In the genomic region with DNA sequence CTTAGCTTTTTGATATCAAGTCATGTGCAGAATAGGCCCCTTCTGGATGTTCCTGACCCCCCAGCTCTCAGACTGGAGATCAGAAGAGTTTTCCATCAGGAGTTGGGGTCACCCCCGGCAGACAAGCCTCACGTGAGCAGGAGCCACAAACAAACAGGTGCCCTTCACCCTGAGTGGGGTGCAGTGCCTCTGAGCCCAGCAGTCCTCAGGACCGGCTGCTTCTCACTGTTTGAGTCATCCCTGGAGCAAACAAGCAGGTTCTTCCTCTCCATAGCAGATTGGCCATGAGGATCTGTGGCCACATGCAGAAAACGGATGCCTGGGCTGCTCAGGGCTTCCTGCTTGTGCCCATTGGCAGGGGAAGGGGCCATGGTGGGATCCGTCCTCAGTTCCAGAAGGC, we compare ENCODE assay signal across 19 cellular contexts. TPM values are rescaled to one million over a fixed set of nuclear protein-coding genes. Genes with fewer than 3 reads are reported as not detected.
DNase-seq lines count a peak whose midpoint lies in the region; ATAC-seq and TF ChIP-seq lines count a peak whose summit lies in the region.
"Had no signal": no experiment of that assay in that cellular context is flagged by ENCODE, and none has a peak within 500 bp of the region (broad histone marks: within the 10 kb centered on the region; RNA-seq: fewer than 3 reads in every experiment).

No MANE protein-coding gene starts in this region.

- no peaks in the 10 kb centered on the region for H3K4me1 Mint-ChIP-seq in natural killer cell treated with Interleukin-12 subunit alpha and Interleukin-12 subunit beta and Interleukin-15 and Interleukin-18, amount 100 ng/mL, for 72 hours (ENCODE audit: low read depth in 2 of 2)
- H3K4me1 Mint-ChIP-seq in natural killer cell, result no peaks in the 10 kb centered on the region

- no peaks in the 10 kb centered on the region for H3K27me3 Mint-ChIP-seq in natural killer cell treated with Interleukin-12 subunit alpha and Interleukin-12 subunit beta and Interleukin-15 and Interleukin-18, amount 100 ng/mL, for 72 hours
- no peaks in the 10 kb centered on the region for H3K27me3 Mint-ChIP-seq in natural killer cell (ENCODE audit: low read depth in 2 of 2)

- in situ Hi-C loops in brain microvascular endothelial cell (cut with HindIII; ENCODE audit: low pct_ligation_motif_present, low sequenced_read_pairs), result no loop called here

- ATAC-seq in natural killer cell treated with Interleukin-12 subunit alpha and Interleukin-12 subunit beta and Interleukin-15 and Interleukin-18, amount 100 ng/mL, for 72 hours, result no peak
- ATAC-seq in natural killer cell (no peak), esophagus mucosa (peak; percentile 32), HG03097 (IDR thresholded peaks at IDR 0.05; ENCODE audit: low FRiP score, unreplicated experiment) (no peak)
- ATAC-seq: CD8-positive, alpha-beta T cell had no signal

- H3K4me3 Mint-ChIP-seq in natural killer cell treated with Interleukin-12 subunit alpha and Interleukin-12 subunit beta and Interleukin-15 and Interleukin-18, amount 100 ng/mL, for 72 hours, result no peak overlapping the region
- H3K4me3 Mint-ChIP-seq in natural killer cell, result no peak overlapping the region
- H3K4me3 Mint-ChIP-seq: CD8-positive, alpha-beta T cell had no signal

- H3K36me3 ChIP-seq in adipocyte (ENCODE audit: control insufficient read depth, insufficient read depth, low read length, severe bottlenecking) (peaks cover 30% of the 10 kb centered on the region), brain microvascular endothelial cell (replicated peaks) (peaks cover 56% of the 10 kb centered on the region)

- no peak overlapping the region for H3K27ac Mint-ChIP-seq in natural killer cell treated with Interleukin-12 subunit alpha and Interleukin-12 subunit beta and Interleukin-15 and Interleukin-18, amount 100 ng/mL, for 72 hours
- H3K27ac Mint-ChIP-seq in natural killer cell, result no peak overlapping the region
- H3K27ac Mint-ChIP-seq: CD8-positive, alpha-beta T cell had no signal

- H3K27me3 ChIP-seq in adipocyte (replicated peaks; ENCODE audit: control insufficient read depth, insufficient read depth, low read length), result no peaks in the 10 kb centered on the region
- no peaks in the 10 kb centered on the region for H3K27me3 ChIP-seq in brain microvascular endothelial cell (replicated peaks)
- H3K27me3 ChIP-seq: BLaER1 treated with 17β-estradiol and CSF1 and Interleukin-3, amounts not matched to agents 10 nM and 100 nM had no signal

- TF ChIP-seq CTCF in natural killer cell (IDR thresholded peaks at IDR 0.05) (no peak), brain microvascular endothelial cell (IDR thresholded peaks at IDR 0.05; ENCODE audit: low read depth, low read length, missing control alignments) (no peak)

- H3K9ac ChIP-seq in adipocyte (ENCODE audit: low read length), result peak overlapping the region; percentile 25
- H3K9ac ChIP-seq: GM23248 had no signal

- intact Hi-C loops in natural killer cell (cut with micrococcal nuclease), result no loop called here

- H3K9me3 Mint-ChIP-seq in natural killer cell treated with Interleukin-12 subunit alpha and Interleukin-12 subunit beta and Interleukin-15 and Interleukin-18, amount 100 ng/mL, for 72 hours, result no peaks in the 10 kb centered on the region
- H3K9me3 Mint-ChIP-seq in natural killer cell, result no peaks in the 10 kb centered on the region
- H3K9me3 Mint-ChIP-seq: CD8-positive, alpha-beta T cell had no signal

- H3K4me3 ChIP-seq in adipocyte (ENCODE audit: low read length) (no peak overlapping the region), brain microvascular endothelial cell (ENCODE audit: low read depth, low read length) (no peak overlapping the region)
- H3K4me3 ChIP-seq: A549; BLaER1 treated with 17β-estradiol and CSF1 and Interleukin-3, amounts not matched to agents 10 nM and 100 nM; GM23248; HAP-1 had no signal

- H3K9me3 ChIP-seq in adipocyte (ENCODE audit: control insufficient read depth, low read length), result no peaks in the 10 kb centered on the region
- H3K9me3 ChIP-seq: A549; BLaER1 treated with 17β-estradiol and CSF1 and Interleukin-3, amounts not matched to agents 10 nM and 100 nM; HAP-1 had no signal

- no peaks in the 10 kb centered on the region for H3K36me3 Mint-ChIP-seq in natural killer cell treated with Interleukin-12 subunit alpha and Interleukin-12 subunit beta and Interleukin-15 and Interleukin-18, amount 100 ng/mL, for 72 hours
- H3K36me3 Mint-ChIP-seq in natural killer cell, result no peaks in the 10 kb centered on the region

- peaks cover 28% of the 10 kb centered on the region for H3K4me1 ChIP-seq in adipocyte (ENCODE audit: control insufficient read depth, insufficient read depth, low read length)
- H3K4me1 ChIP-seq: A549, HAP-1 had no signal

- DNase-seq in natural killer cell treated with Interleukin-12 subunit alpha and Interleukin-12 subunit beta and Interleukin-15 and Interleukin-18, amount 100 ng/mL, for 72 hours (ENCODE audit: low spot score), result peak; percentile 37
- DNase-seq in natural killer cell, result no peak
- DNase-seq in adipocyte (ENCODE audit: low read depth), result no peak
- peak; percentile 68 for DNase-seq in ureter (ENCODE audit: low spot score)
- DNase-seq in anterior cingulate cortex (lab: John Stamatoyannopoulos, UW), result no peak
- DNase-seq in brain microvascular endothelial cell, result no peak
- DNase-seq: Calu3; CD8-positive, alpha-beta T cell; GM23248; NCI-H1092 treated with DMSO at 0.1 percent for 48 hours; NCI-H1694; NCI-H2081 treated with DMSO at 0.1 percent for 48 hours; NCI-H774; RPMI8226 had no signal

- H3K27ac ChIP-seq in brain microvascular endothelial cell, result no peak overlapping the region
- H3K27ac ChIP-seq: A549; BLaER1 treated with 17β-estradiol and CSF1 and Interleukin-3, amounts not matched to agents 10 nM and 100 nM; GM23248 had no signal

RNA-seq across cellular contexts. Expression of a gene that starts 47.0 kb away (rescaled TPM):
- 10 to 100 TPM; 17.5 to 34.4 TPM for total RNA-seq in natural killer cell treated with Interleukin-12 subunit alpha and Interleukin-12 subunit beta and Interleukin-15 and Interleukin-18, amount 100 ng/mL, for 72 hours
- total RNA-seq in natural killer cell (10 to 100 TPM; 17.4 to 24.6 (median 20.7) TPM), esophagus mucosa (13.5 TPM), ureter (30.4 TPM)

RNA-seq across cellular contexts. Expression of a gene that starts 47.1 kb away (rescaled TPM):
- 1,000 to 10,000 TPM in 1 of 2 donors, 100 to 1,000 TPM in 1; 698 to 1,282 TPM for total RNA-seq in natural killer cell treated with Interleukin-12 subunit alpha and Interleukin-12 subunit beta and Interleukin-15 and Interleukin-18, amount 100 ng/mL, for 72 hours
- total RNA-seq in natural killer cell, result 100 to 1,000 TPM; 561 to 770 (median 724) TPM
- 1,546 TPM for total RNA-seq in esophagus mucosa
- total RNA-seq in ureter, result 1,953 TPM

Comparison
In these comparisons a context has a peak if more than half of its experiments do, and no peak if none do; other contexts are left out.
1. DNase-seq: peak in natural killer cell treated with Interleukin-12 subunit alpha and Interleukin-12 subunit beta and Interleukin-15 and Interleukin-18, amount 100 ng/mL, for 72 hours (single experiment) and ureter (single experiment); none in natural killer cell (single experiment), adipocyte (single experiment), anterior cingulate cortex (0 of 58) and brain microvascular endothelial cell (single experiment).